32 cellular contexts compared by ENCODE assay signal in genomic region chr14:78978896-78979295, GRCh38.
"Had no signal": no experiment of that assay in that cellular context is flagged by ENCODE, and none has a peak within 500 bp of the region (broad histone marks: within the 10 kb centered on the region; RNA-seq: fewer than 3 reads in every experiment).

No MANE protein-coding gene starts in this region.

- H3K36me3 ChIP-seq: left lung, lower lobe of right lung, pancreas, prostate gland, stomach, thyroid gland, transverse colon, upper lobe of left lung, vagina had no signal

- DNase-seq: hypothalamus; immature natural killer cell; kidney; left colon; left lung; lower lobe of right lung; mammary epithelial cell; mesendoderm; naive thymus-derived CD4-positive, alpha-beta T cell; nucleus accumbens; pancreas; posterior cingulate gyrus; retina; right cardiac atrium; stimulated activated CD4-positive, alpha-beta T cell treated with anti-CD3 and anti-CD28 coated beads, Interleukin-12 subunit alpha, Interleukin-12 subunit beta, amount 100 ng/mL, for 4 hours; stimulated activated CD4-positive, alpha-beta T cell treated with anti-CD3 and anti-CD28 coated beads, Interleukin-15, amount 100 ng/mL, for 24 hours; stimulated activated CD4-positive, alpha-beta T cell treated with anti-CD3 and anti-CD28 coated beads, Interleukin-2, amount 100 ng/mL, for 24 hours; stimulated activated CD4-positive, alpha-beta T cell treated with anti-CD3 and anti-CD28 coated beads, Interleukin-4, amount 100 ng/mL, for 1 hour; stimulated activated naive B cell treated with anti-CD40 and anti-IgM and Interleukin-4, amounts not matched to agents 10 μg/mL and 1 μg/mL and 100 μg/mL, for 72 hours; stimulated activated naive CD8-positive, alpha-beta T cell treated with anti-CD3 and anti-CD28 coated beads, Interleukin-15, Interleukin-2, amounts not matched to agents 100 U/mL and 50 U/mL, for 24 hours; stomach; testis; thyroid gland; transverse colon; upper lobe of left lung had no signal

- ATAC-seq: left colon; left lung; lower lobe of right lung; naive thymus-derived CD4-positive, alpha-beta T cell; pancreas; right cardiac atrium; sciatic nerve; stimulated activated naive B cell treated with anti-CD40 and anti-IgM and Interleukin-4, amounts not matched to agents 10 μg/mL and 1 μg/mL and 100 μg/mL, for 72 hours; stimulated activated naive CD8-positive, alpha-beta T cell treated with anti-CD3 and anti-CD28 coated beads, Interleukin-15, Interleukin-2, amounts not matched to agents 100 U/mL and 50 U/mL, for 24 hours had no signal

- H3K27me3 ChIP-seq: left lung, pancreas, stomach, testis, thyroid gland, transverse colon, upper lobe of left lung, vagina had no signal

- H3K4me1 Mint-ChIP-seq: immature natural killer cell; mesothelial cell of epicardium; naive thymus-derived CD4-positive, alpha-beta T cell; nephron; neural crest cell; stimulated activated naive B cell treated with anti-CD40 and anti-IgM and Interleukin-4, amounts not matched to agents 10 μg/mL and 1 μg/mL and 100 μg/mL, for 72 hours had no signal

- H3K4me3 Mint-ChIP-seq: immature natural killer cell; mesothelial cell of epicardium; naive thymus-derived CD4-positive, alpha-beta T cell; nephron; neural crest cell; stimulated activated naive B cell treated with anti-CD40 and anti-IgM and Interleukin-4, amounts not matched to agents 10 μg/mL and 1 μg/mL and 100 μg/mL, for 72 hours had no signal

- H3K4me1 ChIP-seq: left lung, lower lobe of right lung, pancreas, prostate gland, stomach, testis, thyroid gland, transverse colon, upper lobe of left lung, vagina had no signal

- H3K9me3 Mint-ChIP-seq: mesothelial cell of epicardium; nephron; neural crest cell; stimulated activated naive B cell treated with anti-CD40 and anti-IgM and Interleukin-4, amounts not matched to agents 10 μg/mL and 1 μg/mL and 100 μg/mL, for 72 hours had no signal

- H3K4me3 ChIP-seq: left lung, lower lobe of right lung, pancreas, prostate gland, skin epidermis, stomach, testis, thyroid gland, transverse colon, upper lobe of left lung, vagina had no signal

- H3K9me3 ChIP-seq: left lung, lower lobe of right lung, pancreas, prostate gland, stomach, testis, thyroid gland, transverse colon, upper lobe of left lung, vagina had no signal

- H3K36me3 Mint-ChIP-seq: immature natural killer cell; mesothelial cell of epicardium; naive thymus-derived CD4-positive, alpha-beta T cell; stimulated activated naive B cell treated with anti-CD40 and anti-IgM and Interleukin-4, amounts not matched to agents 10 μg/mL and 1 μg/mL and 100 μg/mL, for 72 hours had no signal

- H3K27ac ChIP-seq: left lung, lower lobe of right lung, pancreas, prostate gland, skin epidermis, stomach, testis, thyroid gland, transverse colon, upper lobe of left lung, vagina had no signal

- H3K27ac Mint-ChIP-seq: immature natural killer cell; mesothelial cell of epicardium; naive thymus-derived CD4-positive, alpha-beta T cell; nephron; stimulated activated naive B cell treated with anti-CD40 and anti-IgM and Interleukin-4, amounts not matched to agents 10 μg/mL and 1 μg/mL and 100 μg/mL, for 72 hours had no signal
